8 cellular contexts compared by ENCODE assay signal in the genomic region with DNA sequence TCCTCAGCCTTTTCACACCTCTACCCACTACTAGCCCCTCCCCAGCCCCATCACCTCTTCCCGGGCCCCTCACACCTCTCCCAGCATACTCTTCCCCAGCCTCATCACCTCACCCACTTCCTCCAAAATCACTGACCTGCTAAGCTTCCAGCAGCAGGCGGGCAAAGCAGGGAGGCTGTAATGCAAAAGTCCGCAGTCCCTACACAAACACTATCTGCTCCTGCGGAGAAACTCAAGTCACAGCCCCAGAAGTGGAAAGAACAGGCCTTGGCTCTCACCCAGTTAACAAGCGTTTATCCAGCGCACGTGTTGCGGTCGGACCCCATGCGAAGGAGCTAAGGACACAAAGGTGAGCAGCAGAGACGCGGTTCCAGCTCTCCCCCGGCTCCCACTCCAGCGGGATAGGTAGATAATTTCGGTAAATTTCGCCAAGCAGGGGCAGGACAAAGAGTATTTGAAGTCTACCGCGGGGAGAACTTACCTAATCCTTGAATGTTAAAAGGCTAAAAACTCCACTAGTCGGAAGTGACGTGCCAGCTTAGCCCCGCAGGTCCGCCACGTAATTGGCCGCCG. TPM values are rescaled to one million over a fixed set of nuclear protein-coding genes. Genes with fewer than 3 reads are reported as not detected.
DNase-seq lines count a peak whose midpoint lies in the region; ATAC-seq, FAIRE-seq and TF ChIP-seq lines count a peak whose summit lies in the region.

No MANE protein-coding gene starts in this region.

- no peak for TF ChIP-seq CTCF in cardiac muscle cell (IDR thresholded peaks at IDR 0.05; ENCODE audit: low read depth, low read length)
- TF ChIP-seq CTCF in prostate gland (IDR thresholded peaks at IDR 0.05) = no peak

- no peak for TF ChIP-seq POLR2A in prostate gland (IDR thresholded peaks at IDR 0.05)

- no peaks in the 10 kb centered on the region for H3K27me3 Mint-ChIP-seq in activated T-helper 1 cell treated with anti-CD3 and anti-CD28 coated beads, Interleukin-12 subunit alpha, Interleukin-12 subunit beta, Interleukin-2, Interleukin-4 antibody, amounts not matched to agents 30 ng/mL and 10 ng/mL and 1 ng/mL, durations not matched to agents 14 hours and 24 hours and 36 hours (ENCODE audit: insufficient read depth)

- H3K9me3 ChIP-seq in cardiac muscle cell (ENCODE audit: low read depth) = no peaks in the 10 kb centered on the region
- no peaks in the 10 kb centered on the region for H3K9me3 ChIP-seq in prostate gland
- no peaks in the 10 kb centered on the region for H3K9me3 ChIP-seq in aorta (ENCODE audit: control insufficient read depth, low read length)

- peaks cover 36% of the 10 kb centered on the region for H3K36me3 Mint-ChIP-seq in activated T-helper 1 cell treated with anti-CD3 and anti-CD28 coated beads, Interleukin-12 subunit alpha, Interleukin-12 subunit beta, Interleukin-2, Interleukin-4 antibody, amounts not matched to agents 30 ng/mL and 10 ng/mL and 1 ng/mL, durations not matched to agents 14 hours and 24 hours and 36 hours (ENCODE audit: low read depth)

- H3K9me3 Mint-ChIP-seq in activated T-helper 1 cell treated with anti-CD3 and anti-CD28 coated beads, Interleukin-12 subunit alpha, Interleukin-12 subunit beta, Interleukin-2, Interleukin-4 antibody, amounts not matched to agents 30 ng/mL and 10 ng/mL and 1 ng/mL, durations not matched to agents 14 hours and 24 hours and 36 hours = no peaks in the 10 kb centered on the region

- peak; percentile 43 for ATAC-seq in HG03460 (IDR thresholded peaks at IDR 0.05; ENCODE audit: unreplicated experiment)
- ATAC-seq in aorta (ENCODE audit: low FRiP score) = peak; percentile 9

- H3K4me3 ChIP-seq in cardiac muscle cell = peak overlapping the region; percentile 78
- H3K4me3 ChIP-seq in prostate gland = peak overlapping the region; percentile 65 to 82
- H3K4me3 ChIP-seq in aorta (ENCODE audit: low read length in 2 of 2) = peak overlapping the region; percentile 54 to 84

- FAIRE-seq in GM19239 (lab: Jason Lieb, UNC) = peak; percentile 83

- peaks cover 62% of the 10 kb centered on the region for H3K4me1 Mint-ChIP-seq in activated T-helper 1 cell treated with anti-CD3 and anti-CD28 coated beads, Interleukin-12 subunit alpha, Interleukin-12 subunit beta, Interleukin-2, Interleukin-4 antibody, amounts not matched to agents 30 ng/mL and 10 ng/mL and 1 ng/mL, durations not matched to agents 14 hours and 24 hours and 36 hours (ENCODE audit: low read depth)

- peak overlapping the region; percentile 89 for H3K27ac ChIP-seq in cardiac muscle cell
- peak overlapping the region; percentile 94 to 95 for H3K27ac ChIP-seq in prostate gland
- peak overlapping the region; percentile 34 to 70 for H3K27ac ChIP-seq in aorta (ENCODE audit: low read depth in 1 of 2, low read length in 2 of 2)

- intact Hi-C loops in activated T-helper 1 cell treated with anti-CD3 and anti-CD28 coated beads, Interleukin-12 subunit alpha, Interleukin-12 subunit beta, Interleukin-2, Interleukin-4 antibody, amounts not matched to agents 30 ng/mL and 10 ng/mL and 1 ng/mL, durations not matched to agents 14 hours and 24 hours and 36 hours (cut with micrococcal nuclease) = loop anchor here (1.0 to 10.0 kb wide), 11 partner anchors 9 to 1851 kb away; partner anchors contain the start of genes AGPAT1, GNL1, MRPS18B and PPP1R10
- intact Hi-C loops in prostate gland (cut with DNase I) (loop anchor here (5.0 kb wide), 1 partner anchor 114 kb away; the partner anchor contains the start of gene TRIM26), aorta (cut with DNase I) (loop anchor here (5.0 to 10.0 kb wide), 3 partner anchors 64 to 114 kb away; partner anchors contain the start of gene TRIM26 (in 2 of the 2))

- H3K4me3 Mint-ChIP-seq in activated T-helper 1 cell treated with anti-CD3 and anti-CD28 coated beads, Interleukin-12 subunit alpha, Interleukin-12 subunit beta, Interleukin-2, Interleukin-4 antibody, amounts not matched to agents 30 ng/mL and 10 ng/mL and 1 ng/mL, durations not matched to agents 14 hours and 24 hours and 36 hours = peak overlapping the region; percentile 99

- WGBS in prostate gland = under 1% methylated on average over 25 of the region's 25 CpGs
- 0 to 1% methylated on average over 25 of the region's 25 CpGs for WGBS in aorta, 2 donors

- peak overlapping the region; percentile 100 for H3K27ac Mint-ChIP-seq in activated T-helper 1 cell treated with anti-CD3 and anti-CD28 coated beads, Interleukin-12 subunit alpha, Interleukin-12 subunit beta, Interleukin-2, Interleukin-4 antibody, amounts not matched to agents 30 ng/mL and 10 ng/mL and 1 ng/mL, durations not matched to agents 14 hours and 24 hours and 36 hours

- peaks cover 4% of the 10 kb centered on the region for H3K36me3 ChIP-seq in cardiac muscle cell
- H3K36me3 ChIP-seq in prostate gland = no peaks in the 10 kb centered on the region
- peaks cover 2 to 9% of the 10 kb centered on the region in 2 donors for H3K36me3 ChIP-seq in aorta (ENCODE audit: control insufficient read depth in 1 of 2, insufficient read depth in 2 of 2, low read length in 1 of 2)

- H3K27me3 ChIP-seq in cardiac muscle cell (no peaks in the 10 kb centered on the region), prostate gland (replicated peaks; ENCODE audit: insufficient read depth) (no peaks in the 10 kb centered on the region), aorta (ENCODE audit: control insufficient read depth in 1 of 2, insufficient read depth in 2 of 2, low read length in 1 of 2) (no peaks in the 10 kb centered on the region)

- DNase-seq in AG08396 (ENCODE audit: low spot score) (peak; percentile 23), GM19239 (ENCODE audit: insufficient read length, low spot score) (peak; percentile 52), NOMO-1 treated with DMSO at 0.1 percent for 48 hours (lab: John Stamatoyannopoulos, UW; ENCODE audit: unreplicated experiment) (peak; percentile 75), cardiac muscle cell (ENCODE audit: low read depth in 1 of 2, low spot score in 1 of 2) (peak in 1 of 2 donors; percentile 69), prostate gland (ENCODE audit: low spot score) (no peak), aorta (peak in 1 of 2 donors; percentile 50)
- DNase-seq in activated T-helper 1 cell treated with anti-CD3 and anti-CD28 coated beads, Interleukin-12 subunit alpha, Interleukin-12 subunit beta, Interleukin-2, Interleukin-4 antibody, amounts not matched to agents 30 ng/mL and 10 ng/mL and 1 ng/mL, durations not matched to agents 14 hours and 24 hours and 36 hours (ENCODE audit: low spot score) = no peak

- peaks cover 9% of the 10 kb centered on the region for H3K4me1 ChIP-seq in cardiac muscle cell (ENCODE audit: low read depth)
- H3K4me1 ChIP-seq in prostate gland (replicated peaks) = no peaks in the 10 kb centered on the region
- no peaks in the 10 kb centered on the region for H3K4me1 ChIP-seq in aorta (ENCODE audit: control insufficient read depth in 1 of 2, insufficient read depth in 2 of 2, low read length in 2 of 2)

RNA-seq across cellular contexts. Expression of gene TRIM39, which starts 0.8 kb away (rescaled TPM):
- 14.2 and 15.6 TPM in 2 replicates for total RNA-seq in activated T-helper 1 cell treated with anti-CD3 and anti-CD28 coated beads, Interleukin-12 subunit alpha, Interleukin-12 subunit beta, Interleukin-2, Interleukin-4 antibody, amounts not matched to agents 30 ng/mL and 10 ng/mL and 1 ng/mL, durations not matched to agents 14 hours and 24 hours and 36 hours
- total RNA-seq in cardiac muscle cell (13.9 and 16.1 TPM in 2 replicates), prostate gland (10 to 100 TPM; 15.2 to 27.7 TPM), aorta (10 to 100 TPM; 13.8 to 15.5 TPM)
- polyA plus RNA-seq in cardiac muscle cell (15.4 and 19.4 TPM in 2 replicates), aorta (10 to 100 TPM; 10.3 to 15.7 TPM)

RNA-seq across cellular contexts. Expression of gene RPP21, which starts 19.0 kb away (rescaled TPM):
- 54.2 and 62.8 TPM in 2 replicates for total RNA-seq in activated T-helper 1 cell treated with anti-CD3 and anti-CD28 coated beads, Interleukin-12 subunit alpha, Interleukin-12 subunit beta, Interleukin-2, Interleukin-4 antibody, amounts not matched to agents 30 ng/mL and 10 ng/mL and 1 ng/mL, durations not matched to agents 14 hours and 24 hours and 36 hours
- total RNA-seq in cardiac muscle cell (47.4 and 84.5 TPM in 2 replicates), prostate gland (100 to 1,000 TPM in 1 of 2 donors, 10 to 100 TPM in 1; 86.7 to 121 TPM), aorta (10 to 100 TPM; 26.7 to 32.8 TPM)
- polyA plus RNA-seq in cardiac muscle cell (62.6 and 65.5 TPM in 2 replicates), aorta (100 to 1,000 TPM in 1 of 2 donors, 10 to 100 TPM in 1; 78.0 to 119 TPM)

Comparison
In these comparisons a context has a peak if more than half of its experiments do, and no peak if none do; other contexts are left out.
1. DNase-seq: peak in AG08396 (single experiment), GM19239 (single experiment) and NOMO-1 treated with DMSO at 0.1 percent for 48 hours (single experiment); none in activated T-helper 1 cell treated with anti-CD3 and anti-CD28 coated beads, Interleukin-12 subunit alpha, Interleukin-12 subunit beta, Interleukin-2, Interleukin-4 antibody, amounts not matched to agents 30 ng/mL and 10 ng/mL and 1 ng/mL, durations not matched to agents 14 hours and 24 hours and 36 hours (single experiment) and prostate gland (single experiment).
2. Peak in every context shown above with its lines, with median percentiles within 50 percentile points of each other: H3K27ac ChIP-seq and H3K4me3 ChIP-seq.